ENCODE assay signal across 1 cellular context in genomic region chr10:50739618-50740350, GRCh38.
A peak's percentile ranks its signal among the peaks of the same experiment; 100 is the strongest.
TF ChIP-seq lines count a peak whose summit lies in the region.

ASAH2B (plus strand) TSS chr10:50739936; CDS start chr10:50745131, 5,195 bp downstream.

TF ChIP-seq in K562, 482 proteins besides CTCF, POLR2A, EP300 and RAD21 (continued from another document and continues in another):
- TF ChIP-seq STAT5A (IDR thresholded peaks at IDR 0.05; ENCODE audit: borderline replicate concordance, low read length) (no peak), HDAC3 (IDR thresholded peaks at IDR 0.05; ENCODE audit: borderline replicate concordance, partially characterized antibody) (no peak), EZH2 (IDR thresholded peaks at IDR 0.05; ENCODE audit: borderline replicate concordance, low read depth, low read length) (no peak), SMAD4 (CRISPR knock-in tag; conservative IDR thresholded peaks at IDR 0.05) (peak; percentile 92), SNIP1 (IDR thresholded peaks at IDR 0.05; ENCODE audit: low read depth) (no peak), SIX5 (IDR thresholded peaks at IDR 0.05; ENCODE audit: borderline replicate concordance in 1 of 2, insufficient read depth in 1 of 2, low read depth in 1 of 2, low read length in 2 of 2) (0 out of 4 replicates have a peak, but pooled peaks of 1 of the 2 experiments have one; percentile 15), POLR3A (IDR thresholded peaks at IDR 0.05; ENCODE audit: borderline replicate concordance, extremely low read depth, insufficient read depth, insufficient read length) (no peak), ZNF431 (CRISPR knock-in tag; IDR thresholded peaks at IDR 0.05) (no peak), MGA (IDR thresholded peaks at IDR 0.05) (peak; percentile 92), MAFG (tag; conservative IDR thresholded peaks at IDR 0.05) (no peak), CC2D1A (IDR thresholded peaks at IDR 0.05) (peak; percentile 99), PRPF4 (IDR thresholded peaks at IDR 0.05; ENCODE audit: insufficient read depth, low read depth, low read length, poor library complexity, severe bottlenecking) (no peak), GABPA (tag; conservative IDR thresholded peaks at IDR 0.05; ENCODE audit: low read depth) (peak; percentile 97), CLOCK (CRISPR knock-in tag; IDR thresholded peaks at IDR 0.05; ENCODE audit: borderline replicate concordance) (no peak), MTF1 (CRISPR knock-in tag; IDR thresholded peaks at IDR 0.05; ENCODE audit: borderline replicate concordance) (no peak), CBX2 (IDR thresholded peaks at IDR 0.05; ENCODE audit: insufficient read depth, low read length, poor library complexity, severe bottlenecking) (no peak), POLR2H (tag; IDR thresholded peaks at IDR 0.05; ENCODE audit: low read depth) (peak; percentile 78), RBFOX2 (IDR thresholded peaks at IDR 0.05; ENCODE audit: low read depth, low read length) (peak; percentile 95), TCF15 (CRISPR knock-in tag; IDR thresholded peaks at IDR 0.05) (no peak), SAFB (IDR thresholded peaks at IDR 0.05; ENCODE audit: borderline replicate concordance, low read depth, low read length) (no peak), CXXC5 (CRISPR knock-in tag; IDR thresholded peaks at IDR 0.05) (peak; percentile 93), ZNF24 (IDR thresholded peaks at IDR 0.05) (no peak), NFIC (IDR thresholded peaks at IDR 0.05) (peak; percentile 94), E2F8 (IDR thresholded peaks at IDR 0.05; ENCODE audit: low read depth, partially characterized antibody) (peak; percentile 62), NR4A1 (CRISPR knock-in tag; IDR thresholded peaks at IDR 0.05) (peak; percentile 79; the same call in 1 of the 2 replicates), NR4A1 (tag; IDR thresholded peaks at IDR 0.05) (no peak)
- TF ChIP-seq, protein P1, sequence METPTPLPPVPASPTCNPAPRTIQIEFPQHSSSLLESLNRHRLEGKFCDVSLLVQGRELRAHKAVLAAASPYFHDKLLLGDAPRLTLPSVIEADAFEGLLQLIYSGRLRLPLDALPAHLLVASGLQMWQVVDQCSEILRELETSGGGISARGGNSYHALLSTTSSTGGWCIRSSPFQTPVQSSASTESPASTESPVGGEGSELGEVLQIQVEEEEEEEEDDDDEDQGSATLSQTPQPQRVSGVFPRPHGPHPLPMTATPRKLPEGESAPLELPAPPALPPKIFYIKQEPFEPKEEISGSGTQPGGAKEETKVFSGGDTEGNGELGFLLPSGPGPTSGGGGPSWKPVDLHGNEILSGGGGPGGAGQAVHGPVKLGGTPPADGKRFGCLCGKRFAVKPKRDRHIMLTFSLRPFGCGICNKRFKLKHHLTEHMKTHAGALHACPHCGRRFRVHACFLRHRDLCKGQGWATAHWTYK (CRISPR knock-in tag; IDR thresholded peaks at IDR 0.05): 0 out of 2 replicates have a peak, but pooled peaks have one; percentile 67
- TF ChIP-seq, protein P2, sequence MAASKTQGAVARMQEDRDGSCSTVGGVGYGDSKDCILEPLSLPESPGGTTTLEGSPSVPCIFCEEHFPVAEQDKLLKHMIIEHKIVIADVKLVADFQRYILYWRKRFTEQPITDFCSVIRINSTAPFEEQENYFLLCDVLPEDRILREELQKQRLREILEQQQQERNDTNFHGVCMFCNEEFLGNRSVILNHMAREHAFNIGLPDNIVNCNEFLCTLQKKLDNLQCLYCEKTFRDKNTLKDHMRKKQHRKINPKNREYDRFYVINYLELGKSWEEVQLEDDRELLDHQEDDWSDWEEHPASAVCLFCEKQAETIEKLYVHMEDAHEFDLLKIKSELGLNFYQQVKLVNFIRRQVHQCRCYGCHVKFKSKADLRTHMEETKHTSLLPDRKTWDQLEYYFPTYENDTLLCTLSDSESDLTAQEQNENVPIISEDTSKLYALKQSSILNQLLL (CRISPR knock-in tag; IDR thresholded peaks at IDR 0.05; ENCODE audit: borderline replicate concordance): no peak
- TF ChIP-seq, protein P3, sequence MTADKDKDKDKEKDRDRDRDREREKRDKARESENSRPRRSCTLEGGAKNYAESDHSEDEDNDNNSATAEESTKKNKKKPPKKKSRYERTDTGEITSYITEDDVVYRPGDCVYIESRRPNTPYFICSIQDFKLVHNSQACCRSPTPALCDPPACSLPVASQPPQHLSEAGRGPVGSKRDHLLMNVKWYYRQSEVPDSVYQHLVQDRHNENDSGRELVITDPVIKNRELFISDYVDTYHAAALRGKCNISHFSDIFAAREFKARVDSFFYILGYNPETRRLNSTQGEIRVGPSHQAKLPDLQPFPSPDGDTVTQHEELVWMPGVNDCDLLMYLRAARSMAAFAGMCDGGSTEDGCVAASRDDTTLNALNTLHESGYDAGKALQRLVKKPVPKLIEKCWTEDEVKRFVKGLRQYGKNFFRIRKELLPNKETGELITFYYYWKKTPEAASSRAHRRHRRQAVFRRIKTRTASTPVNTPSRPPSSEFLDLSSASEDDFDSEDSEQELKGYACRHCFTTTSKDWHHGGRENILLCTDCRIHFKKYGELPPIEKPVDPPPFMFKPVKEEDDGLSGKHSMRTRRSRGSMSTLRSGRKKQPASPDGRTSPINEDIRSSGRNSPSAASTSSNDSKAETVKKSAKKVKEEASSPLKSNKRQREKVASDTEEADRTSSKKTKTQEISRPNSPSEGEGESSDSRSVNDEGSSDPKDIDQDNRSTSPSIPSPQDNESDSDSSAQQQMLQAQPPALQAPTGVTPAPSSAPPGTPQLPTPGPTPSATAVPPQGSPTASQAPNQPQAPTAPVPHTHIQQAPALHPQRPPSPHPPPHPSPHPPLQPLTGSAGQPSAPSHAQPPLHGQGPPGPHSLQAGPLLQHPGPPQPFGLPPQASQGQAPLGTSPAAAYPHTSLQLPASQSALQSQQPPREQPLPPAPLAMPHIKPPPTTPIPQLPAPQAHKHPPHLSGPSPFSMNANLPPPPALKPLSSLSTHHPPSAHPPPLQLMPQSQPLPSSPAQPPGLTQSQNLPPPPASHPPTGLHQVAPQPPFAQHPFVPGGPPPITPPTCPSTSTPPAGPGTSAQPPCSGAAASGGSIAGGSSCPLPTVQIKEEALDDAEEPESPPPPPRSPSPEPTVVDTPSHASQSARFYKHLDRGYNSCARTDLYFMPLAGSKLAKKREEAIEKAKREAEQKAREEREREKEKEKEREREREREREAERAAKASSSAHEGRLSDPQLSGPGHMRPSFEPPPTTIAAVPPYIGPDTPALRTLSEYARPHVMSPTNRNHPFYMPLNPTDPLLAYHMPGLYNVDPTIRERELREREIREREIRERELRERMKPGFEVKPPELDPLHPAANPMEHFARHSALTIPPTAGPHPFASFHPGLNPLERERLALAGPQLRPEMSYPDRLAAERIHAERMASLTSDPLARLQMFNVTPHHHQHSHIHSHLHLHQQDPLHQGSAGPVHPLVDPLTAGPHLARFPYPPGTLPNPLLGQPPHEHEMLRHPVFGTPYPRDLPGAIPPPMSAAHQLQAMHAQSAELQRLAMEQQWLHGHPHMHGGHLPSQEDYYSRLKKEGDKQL (CRISPR knock-in tag; IDR thresholded peaks at IDR 0.05; ENCODE audit: borderline replicate concordance): no peak
